In genomic region chr13:98890186-98890585, GRCh38 we compare ENCODE assay signal across 8 cellular contexts.
DNase-seq lines count a peak whose midpoint lies in the region; ATAC-seq, FAIRE-seq and TF ChIP-seq lines count a peak whose summit lies in the region.

No MANE protein-coding gene starts in this region.

- H3K4me3 ChIP-seq in lung, result no peak overlapping the region
- H3K4me3 ChIP-seq in ascending aorta, result no peak overlapping the region

- H3K36me3 Mint-ChIP-seq in activated naive CD8-positive, alpha-beta T cell, result peaks cover 27% of the 10 kb centered on the region

- H3K27me3 Mint-ChIP-seq in activated naive CD8-positive, alpha-beta T cell, result no peaks in the 10 kb centered on the region

- FAIRE-seq in urothelium cell line (lab: Jason Lieb, UNC), result no peak

- H3K9me3 ChIP-seq in lung (ENCODE audit: control insufficient read depth in 2 of 2, insufficient read depth in 1 of 2, low read length in 1 of 2) (no peaks in the 10 kb centered on the region), ascending aorta (no peaks in the 10 kb centered on the region)

- DNase-seq in Right ventricle myocardium inferior (ENCODE audit: missing footprints) (no peak), cardiac septum (ENCODE audit: low spot score) (no peak), lung (ENCODE audit: low spot score) (no peak), urothelium cell line (ENCODE audit: low spot score) (peak; percentile 58), ascending aorta (ENCODE audit: low spot score in 2 of 2) (no peak), GDM1 (lab: John Stamatoyannopoulos, UW) (no peak), NCI-H524 (lab: John Stamatoyannopoulos, UW) (no peak)

- peaks cover 15 to 22% of the 10 kb centered on the region in 2 donors for H3K36me3 ChIP-seq in lung (ENCODE audit: control insufficient read depth in 2 of 2, insufficient read depth in 2 of 2, low read length in 2 of 2)
- peaks cover 3 to 15% of the 10 kb centered on the region in 2 donors for H3K36me3 ChIP-seq in ascending aorta

- H3K27me3 ChIP-seq in lung (ENCODE audit: control insufficient read depth, insufficient read depth), result no peaks in the 10 kb centered on the region
- H3K27me3 ChIP-seq in ascending aorta, result no peaks in the 10 kb centered on the region

- H3K27ac ChIP-seq in lung (ENCODE audit: low read depth in 1 of 2, low read length in 1 of 2), result no peak overlapping the region
- H3K27ac ChIP-seq in ascending aorta, result no peak overlapping the region

- ATAC-seq in Right ventricle myocardium inferior (peak; percentile 57), lung (ENCODE audit: insufficient read depth, low FRiP score) (peak; percentile 46)

- peaks cover 9 to 11% of the 10 kb centered on the region in 2 donors for H3K4me1 ChIP-seq in lung (ENCODE audit: control insufficient read depth in 2 of 2, insufficient read depth in 2 of 2, low read length in 2 of 2)
- no peaks in the 10 kb centered on the region for H3K4me1 ChIP-seq in ascending aorta

- peak overlapping the region; percentile 75 for H3K27ac Mint-ChIP-seq in activated naive CD8-positive, alpha-beta T cell

- H3K4me3 Mint-ChIP-seq in activated naive CD8-positive, alpha-beta T cell, result peak overlapping the region; percentile 56

- no peaks in the 10 kb centered on the region for H3K9me3 Mint-ChIP-seq in activated naive CD8-positive, alpha-beta T cell (ENCODE audit: low read depth)

- WGBS in lung, 2 donors, result 73 to 81% methylated on average over 8 of the region's 8 CpGs

- TF ChIP-seq CTCF in lung (IDR thresholded peaks at IDR 0.05; ENCODE audit: control extremely low read depth, extremely low read depth) (no peak), ascending aorta (IDR thresholded peaks at IDR 0.05) (no peak)

- peaks cover 23% of the 10 kb centered on the region for H3K4me1 Mint-ChIP-seq in activated naive CD8-positive, alpha-beta T cell (ENCODE audit: low read depth)

- intact Hi-C loops in Right ventricle myocardium inferior (cut with DNase I), result no loop called here
- intact Hi-C loops in cardiac septum (cut with DNase I), result no loop called here
- intact Hi-C loops in ascending aorta (cut with DNase I), result no loop called here
